In genomic region chr2:190277234-190278112, GRCh38 we compare ENCODE assay signal across 9 cellular contexts. TPM values are rescaled to one million over a fixed set of nuclear protein-coding genes. Genes with fewer than 3 reads are reported as not detected.
DNase-seq lines count a peak whose midpoint lies in the region; ATAC-seq and TF ChIP-seq lines count a peak whose summit lies in the region.
"Had no signal": no experiment of that assay in that cellular context is flagged by ENCODE, and none has a peak within 500 bp of the region (broad histone marks: within the 10 kb centered on the region; RNA-seq: fewer than 3 reads in every experiment).

No MANE protein-coding gene starts in this region.

- peaks cover 9% of the 10 kb centered on the region for H3K4me1 Mint-ChIP-seq in activated T-helper 1 cell treated with anti-CD3 and anti-CD28 coated beads, Interleukin-12 subunit alpha, Interleukin-12 subunit beta, Interleukin-2, Interleukin-4 antibody, amounts not matched to agents 30 ng/mL and 10 ng/mL and 1 ng/mL, durations not matched to agents 14 hours and 24 hours and 36 hours (ENCODE audit: low read depth)
- H3K4me1 Mint-ChIP-seq: central memory CD8-positive, alpha-beta T cell had no signal

- no peaks in the 10 kb centered on the region for H3K9me3 Mint-ChIP-seq in activated T-helper 1 cell treated with anti-CD3 and anti-CD28 coated beads, Interleukin-12 subunit alpha, Interleukin-12 subunit beta, Interleukin-2, Interleukin-4 antibody, amounts not matched to agents 30 ng/mL and 10 ng/mL and 1 ng/mL, durations not matched to agents 14 hours and 24 hours and 36 hours
- H3K9me3 Mint-ChIP-seq: central memory CD8-positive, alpha-beta T cell had no signal

- no peaks in the 10 kb centered on the region for H3K27me3 ChIP-seq in ascending aorta

- H3K27ac ChIP-seq in 22Rv1 (no peak overlapping the region), ascending aorta (no peak overlapping the region)

- no peaks in the 10 kb centered on the region for H3K9me3 ChIP-seq in ascending aorta

- ATAC-seq in HG02610 (IDR thresholded peaks at IDR 0.05; ENCODE audit: unreplicated experiment) = no peak

- H3K27ac Mint-ChIP-seq in activated T-helper 1 cell treated with anti-CD3 and anti-CD28 coated beads, Interleukin-12 subunit alpha, Interleukin-12 subunit beta, Interleukin-2, Interleukin-4 antibody, amounts not matched to agents 30 ng/mL and 10 ng/mL and 1 ng/mL, durations not matched to agents 14 hours and 24 hours and 36 hours = no peak overlapping the region

- H3K4me1 ChIP-seq in ascending aorta = peaks cover 0 to 15% of the 10 kb centered on the region in 2 donors

- H3K27me3 Mint-ChIP-seq in activated T-helper 1 cell treated with anti-CD3 and anti-CD28 coated beads, Interleukin-12 subunit alpha, Interleukin-12 subunit beta, Interleukin-2, Interleukin-4 antibody, amounts not matched to agents 30 ng/mL and 10 ng/mL and 1 ng/mL, durations not matched to agents 14 hours and 24 hours and 36 hours (ENCODE audit: insufficient read depth) = no peaks in the 10 kb centered on the region
- H3K27me3 Mint-ChIP-seq: central memory CD8-positive, alpha-beta T cell had no signal

- no peak overlapping the region for H3K4me3 ChIP-seq in ascending aorta

- peak; percentile 53 for DNase-seq in EH (ENCODE audit: low read depth)
- DNase-seq in NCI-H1694 (lab: John Stamatoyannopoulos, UW) = peak; percentile 3
- no peak for DNase-seq in ascending aorta (ENCODE audit: low spot score in 2 of 2)
- peak; percentile 43 for DNase-seq in kidney tubule cell (ENCODE audit: low spot score)
- no peak for DNase-seq in activated T-cell treated with anti-CD3 and anti-CD28 coated beads, Interleukin-2, amount 50 U/mL, for 48 hours
- no peak for DNase-seq in activated T-helper 1 cell treated with anti-CD3 and anti-CD28 coated beads, Interleukin-12 subunit alpha, Interleukin-12 subunit beta, Interleukin-2, Interleukin-4 antibody, amounts not matched to agents 30 ng/mL and 10 ng/mL and 1 ng/mL, durations not matched to agents 14 hours and 24 hours and 36 hours (ENCODE audit: low spot score)

- no peak overlapping the region for H3K4me3 Mint-ChIP-seq in activated T-helper 1 cell treated with anti-CD3 and anti-CD28 coated beads, Interleukin-12 subunit alpha, Interleukin-12 subunit beta, Interleukin-2, Interleukin-4 antibody, amounts not matched to agents 30 ng/mL and 10 ng/mL and 1 ng/mL, durations not matched to agents 14 hours and 24 hours and 36 hours
- H3K4me3 Mint-ChIP-seq: central memory CD8-positive, alpha-beta T cell had no signal

- peaks cover 10% of the 10 kb centered on the region for H3K36me3 Mint-ChIP-seq in activated T-helper 1 cell treated with anti-CD3 and anti-CD28 coated beads, Interleukin-12 subunit alpha, Interleukin-12 subunit beta, Interleukin-2, Interleukin-4 antibody, amounts not matched to agents 30 ng/mL and 10 ng/mL and 1 ng/mL, durations not matched to agents 14 hours and 24 hours and 36 hours (ENCODE audit: low read depth)

- TF ChIP-seq CTCF in 22Rv1 (IDR thresholded peaks at IDR 0.05) (peak; percentile 66), ascending aorta (IDR thresholded peaks at IDR 0.05) (peak in 2 of 3 experiments; percentile 43 to 59)

- intact Hi-C loops in ascending aorta (cut with DNase I) = loop anchor here (2.0 kb wide), 1 partner anchor 189 kb away; no protein-coding TSS in a partner anchor
- intact Hi-C loops in activated T-helper 1 cell treated with anti-CD3 and anti-CD28 coated beads, Interleukin-12 subunit alpha, Interleukin-12 subunit beta, Interleukin-2, Interleukin-4 antibody, amounts not matched to agents 30 ng/mL and 10 ng/mL and 1 ng/mL, durations not matched to agents 14 hours and 24 hours and 36 hours (cut with micrococcal nuclease) = loop anchor here (1.0 kb wide), 1 partner anchor 188 kb away; no protein-coding TSS in a partner anchor

- peaks cover 0 to 7% of the 10 kb centered on the region in 2 donors for H3K36me3 ChIP-seq in ascending aorta

RNA-seq across cellular contexts. Expression of gene HIBCH, which starts 42.2 kb away (rescaled TPM):
- 3.7 TPM for total RNA-seq in ascending aorta
- total RNA-seq in activated T-helper 1 cell treated with anti-CD3 and anti-CD28 coated beads, Interleukin-12 subunit alpha, Interleukin-12 subunit beta, Interleukin-2, Interleukin-4 antibody, amounts not matched to agents 30 ng/mL and 10 ng/mL and 1 ng/mL, durations not matched to agents 14 hours and 24 hours and 36 hours = 24.6 and 27.1 TPM in 2 replicates

Comparison
In these comparisons a context has a peak if more than half of its experiments do, and no peak if none do; other contexts are left out.
1. DNase-seq: peak in EH (single experiment), NCI-H1694 (single experiment) and kidney tubule cell (single experiment); none in ascending aorta (0 of 2), activated T-cell treated with anti-CD3 and anti-CD28 coated beads, Interleukin-2, amount 50 U/mL, for 48 hours (0 of 2) and activated T-helper 1 cell treated with anti-CD3 and anti-CD28 coated beads, Interleukin-12 subunit alpha, Interleukin-12 subunit beta, Interleukin-2, Interleukin-4 antibody, amounts not matched to agents 30 ng/mL and 10 ng/mL and 1 ng/mL, durations not matched to agents 14 hours and 24 hours and 36 hours (single experiment).